16 cellular contexts compared by ENCODE assay signal in the genomic region with DNA sequence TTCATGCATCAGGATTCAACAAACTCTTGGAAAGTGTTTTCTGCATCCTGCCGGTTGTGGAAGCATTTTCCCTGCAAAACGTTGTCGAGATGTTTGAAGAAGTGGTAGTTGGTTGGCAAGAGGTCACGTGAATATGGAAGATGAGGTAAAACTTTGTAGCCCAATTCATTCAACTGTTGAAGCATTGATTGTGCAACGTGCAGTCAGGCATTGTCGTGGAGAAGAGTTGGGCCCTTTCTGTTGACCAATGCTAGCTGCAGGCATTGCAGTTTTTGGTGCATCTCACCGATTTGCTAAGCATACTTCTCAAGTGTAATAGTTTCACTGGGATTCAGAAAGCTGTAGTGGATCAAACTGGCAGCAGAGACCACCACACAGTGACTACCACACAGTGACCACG. TPM values are rescaled to one million over a fixed set of nuclear protein-coding genes. Genes with fewer than 3 reads are reported as not detected.
"Had no signal": no experiment of that assay in that cellular context is flagged by ENCODE, and none has a peak within 500 bp of the region (broad histone marks: within the 10 kb centered on the region; RNA-seq: fewer than 3 reads in every experiment).

No MANE protein-coding gene starts in this region.

- H3K27ac Mint-ChIP-seq: activated CD4-positive, alpha-beta memory T cell treated with anti-CD3 and anti-CD28 coated beads, Interleukin-2, amount 10 ng/mL, durations not matched to agents 7 days and 5 days; activated naive CD8-positive, alpha-beta T cell treated with anti-CD3 and anti-CD28 coated beads for 36 hours; dendritic cell treated with granulocyte-macrophage colony-stimulating factor and Interleukin-4, amounts not matched to agents 40 ng/mL and 50 ng/mL, for 4 days; endodermal cell had no signal

- H3K36me3 ChIP-seq: brain microvascular endothelial cell, ovary, thyroid gland, uterus had no signal

- H3K4me3 Mint-ChIP-seq: activated CD4-positive, alpha-beta memory T cell treated with anti-CD3 and anti-CD28 coated beads, Interleukin-2, amount 10 ng/mL, durations not matched to agents 7 days and 5 days; activated naive CD8-positive, alpha-beta T cell treated with anti-CD3 and anti-CD28 coated beads for 36 hours; dendritic cell treated with granulocyte-macrophage colony-stimulating factor and Interleukin-4, amounts not matched to agents 40 ng/mL and 50 ng/mL, for 4 days; endodermal cell; neural crest cell had no signal

- H3K4me3 ChIP-seq: ovary, thyroid gland, uterus had no signal

- H3K27ac ChIP-seq: brain microvascular endothelial cell, ovary, thyroid gland, uterus had no signal

- DNase-seq: activated CD4-positive, alpha-beta memory T cell treated with anti-CD3 and anti-CD28 coated beads, Interleukin-2, amount 10 ng/mL, durations not matched to agents 7 days and 5 days; activated gamma-delta T cell; activated naive CD8-positive, alpha-beta T cell treated with anti-CD3 and anti-CD28 coated beads for 36 hours; activated T-cell treated with anti-CD3 and anti-CD28 coated beads, Interleukin-2, amount 50 U/mL, for 48 hours; brain microvascular endothelial cell; endodermal cell; erythroblast; hippocampal formation; left ventricle myocardium superior; stimulated activated CD4-positive, alpha-beta T cell treated with anti-CD3 and anti-CD28 coated beads, Interleukin-15, amount 100 ng/mL, for 24 hours; stimulated activated CD4-positive, alpha-beta T cell treated with anti-CD3 and anti-CD28 coated beads, Interleukin-4, amount 100 ng/mL, for 4 hours; thyroid gland; uterus had no signal

- H3K4me1 Mint-ChIP-seq: activated CD4-positive, alpha-beta memory T cell treated with anti-CD3 and anti-CD28 coated beads, Interleukin-2, amount 10 ng/mL, durations not matched to agents 7 days and 5 days; activated naive CD8-positive, alpha-beta T cell treated with anti-CD3 and anti-CD28 coated beads for 36 hours; endodermal cell; neural crest cell had no signal

- H3K4me1 ChIP-seq: thyroid gland, uterus had no signal

- H3K9me3 ChIP-seq: thyroid gland, uterus had no signal

- H3K27me3 ChIP-seq: brain microvascular endothelial cell, ovary, thyroid gland, uterus had no signal

RNA-seq across cellular contexts. Expression of gene PDPN, which starts 59.4 kb away (rescaled TPM):
- total RNA-seq: activated CD4-positive, alpha-beta memory T cell treated with anti-CD3 and anti-CD28 coated beads, Interleukin-2, amount 10 ng/mL, durations not matched to agents 7 days and 5 days; activated naive CD8-positive, alpha-beta T cell treated with anti-CD3 and anti-CD28 coated beads for 36 hours had no signal
